In the genomic region with DNA sequence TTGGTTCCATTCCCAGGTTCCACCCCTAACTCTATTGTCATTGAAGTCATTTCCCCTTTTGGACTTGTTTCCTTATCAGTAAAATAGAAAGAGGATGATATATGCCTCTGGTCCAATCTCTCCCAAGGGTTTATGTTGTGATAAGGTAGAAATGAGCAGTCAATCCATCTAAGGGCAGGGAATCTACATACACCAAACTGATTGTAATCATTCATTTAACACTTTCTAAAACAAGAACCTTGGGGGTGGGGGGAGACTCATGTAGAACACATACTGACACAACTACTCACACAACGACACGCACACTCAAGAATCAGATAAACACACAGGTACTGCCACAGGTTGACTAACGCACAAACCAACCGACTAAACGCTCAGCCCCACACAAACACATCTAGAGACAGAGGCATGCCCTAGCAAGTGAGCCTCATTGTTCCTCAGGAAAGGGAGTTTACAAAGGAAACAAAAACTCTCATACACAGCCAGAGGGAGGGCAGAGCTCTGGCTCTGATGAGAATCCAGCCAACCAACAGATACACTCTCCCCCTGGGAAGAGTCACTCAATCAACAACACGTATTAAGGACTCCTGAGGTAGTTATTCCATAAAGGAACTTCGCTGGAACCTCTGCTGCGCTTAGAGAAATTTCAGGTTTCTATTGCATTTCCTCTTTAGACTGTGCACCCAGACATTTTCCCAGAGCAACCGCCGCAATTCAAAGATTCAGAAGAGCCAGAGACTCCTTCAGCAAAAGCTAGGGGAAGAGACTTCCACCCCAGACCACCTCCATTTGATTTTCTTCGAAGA, we compare ENCODE assay signal across 8 cellular contexts. TPM values are rescaled to one million over a fixed set of nuclear protein-coding genes. Genes with fewer than 3 reads are reported as not detected.
A peak's percentile ranks its signal among the peaks of the same experiment; 100 is the strongest.
DNase-seq lines count a peak whose midpoint lies in the region; ATAC-seq and TF ChIP-seq lines count a peak whose summit lies in the region.

No MANE protein-coding gene starts in this region.

- peaks cover 43% of the 10 kb centered on the region for H3K4me1 ChIP-seq in left ventricle myocardium inferior

- peak overlapping the region; percentile 87 for H3K4me3 Mint-ChIP-seq in activated CD8-positive, alpha-beta T cell treated with anti-CD3 and anti-CD28 coated beads for 36 hours

- CTCF ChIA-PET in activated CD8-positive, alpha-beta T cell treated with anti-CD3 and anti-CD28 coated beads for 36 hours (lab: Charles Lee): interaction anchor here (1.3 to 3.3 kb wide), 8 partner anchors 8 to 77 kb away, joined by 4 to 11 read pairs (median 8); a partner anchor contains a TSS
- CTCF ChIA-PET in GM10248 (lab: Yijun Ruan, JAX): interaction anchor here (0.9 to 1.9 kb wide), 8 partner anchors 11 to 293 kb away, joined by 3 to 11 read pairs (median 4); no protein-coding TSS in a partner anchor

- DNase-seq in DMS153 treated with DMSO at 0.1 percent for 48 hours (lab: John Stamatoyannopoulos, UW; ENCODE audit: unreplicated experiment): peak; percentile 82
- DNase-seq in HL-60 (ENCODE audit: low read depth in 1 of 2, low spot score in 1 of 2): peak in 1 of 2 experiments; percentile 18
- no peak for DNase-seq in activated CD8-positive, alpha-beta T cell treated with anti-CD3 and anti-CD28 coated beads for 36 hours
- no peak for DNase-seq in left ventricle myocardium inferior
- DNase-seq in skeletal muscle cell (ENCODE audit: low read depth): no peak
- no peak for DNase-seq in GM10248 (ENCODE audit: extremely low spot score)

- POLR2A ChIA-PET in activated CD8-positive, alpha-beta T cell treated with anti-CD3 and anti-CD28 coated beads for 36 hours (lab: Charles Lee): interaction anchor here (0.6 to 2.2 kb wide), 6 partner anchors 9 to 222 kb away, joined by 3 to 11 read pairs (median 3); a partner anchor contains a TSS
- POLR2A ChIA-PET in GM10248 (lab: Yijun Ruan, JAX): interaction anchor here (0.5 to 2.3 kb wide), 5 partner anchors 11 to 295 kb away, joined by 3 to 13 read pairs (median 4); a partner anchor contains a TSS

- H3K27ac ChIP-seq in HL-60 (replicated peaks): peak overlapping the region; percentile 72
- H3K27ac ChIP-seq in left ventricle myocardium inferior (replicated peaks): peak overlapping the region; percentile 88

- TF ChIP-seq CTCF in HL-60 (IDR thresholded peaks at IDR 0.05; ENCODE audit: insufficient read depth, low read length): no peak
- no peak for TF ChIP-seq CTCF in activated CD8-positive, alpha-beta T cell treated with anti-CD3 and anti-CD28 coated beads for 36 hours (IDR thresholded peaks at IDR 0.05)
- no peak for TF ChIP-seq CTCF in left ventricle myocardium inferior (IDR thresholded peaks at IDR 0.05; ENCODE audit: borderline replicate concordance)
- TF ChIP-seq CTCF in GM10248 (IDR thresholded peaks at IDR 0.05; ENCODE audit: control extremely low read depth, extremely low read depth, low read depth, missing control alignments): no peak

- intact Hi-C loops in activated CD8-positive, alpha-beta T cell treated with anti-CD3 and anti-CD28 coated beads for 36 hours (cut with micrococcal nuclease): no loop called here
- intact Hi-C loops in left ventricle myocardium inferior (cut with micrococcal nuclease): no loop called here

- H3K9me3 Mint-ChIP-seq in activated CD8-positive, alpha-beta T cell treated with anti-CD3 and anti-CD28 coated beads for 36 hours: no peaks in the 10 kb centered on the region

- no peaks in the 10 kb centered on the region for H3K27me3 Mint-ChIP-seq in activated CD8-positive, alpha-beta T cell treated with anti-CD3 and anti-CD28 coated beads for 36 hours

- H3K4me3 ChIP-seq in HL-60 (replicated peaks; ENCODE audit: insufficient read depth, low read length): peak overlapping the region; percentile 76
- peak overlapping the region; percentile 76 for H3K4me3 ChIP-seq in left ventricle myocardium inferior
- peak overlapping the region; percentile 49 for H3K4me3 ChIP-seq in skeletal muscle cell (ENCODE audit: low read depth, low read length)

- no peaks in the 10 kb centered on the region for H3K36me3 Mint-ChIP-seq in activated CD8-positive, alpha-beta T cell treated with anti-CD3 and anti-CD28 coated beads for 36 hours (ENCODE audit: low read depth)

- H3K27ac Mint-ChIP-seq in activated CD8-positive, alpha-beta T cell treated with anti-CD3 and anti-CD28 coated beads for 36 hours: no peak overlapping the region

- ATAC-seq in activated CD8-positive, alpha-beta T cell treated with anti-CD3 and anti-CD28 coated beads for 36 hours: no peak
- ATAC-seq in HG03442 (IDR thresholded peaks at IDR 0.05; ENCODE audit: unreplicated experiment) (no peak), HG03378 (IDR thresholded peaks at IDR 0.05; ENCODE audit: unreplicated experiment) (no peak)

- H3K36me3 ChIP-seq in left ventricle myocardium inferior: no peaks in the 10 kb centered on the region

- H3K9me3 ChIP-seq in left ventricle myocardium inferior (replicated peaks): no peaks in the 10 kb centered on the region

- H3K27me3 ChIP-seq in HL-60 (ENCODE audit: insufficient read depth, poor library complexity, severe bottlenecking) (no peaks in the 10 kb centered on the region), left ventricle myocardium inferior (ENCODE audit: low read depth) (peaks cover 4% of the 10 kb centered on the region)

- H3K4me1 Mint-ChIP-seq in activated CD8-positive, alpha-beta T cell treated with anti-CD3 and anti-CD28 coated beads for 36 hours (ENCODE audit: low read depth): peaks cover 39% of the 10 kb centered on the region

RNA-seq across cellular contexts. Expression of a gene that starts 1.0 kb away (rescaled TPM):
- total RNA-seq in activated CD8-positive, alpha-beta T cell treated with anti-CD3 and anti-CD28 coated beads for 36 hours: 10 to 100 TPM; 19.0 to 20.9 TPM
- total RNA-seq in left ventricle myocardium inferior: 8.3 TPM

RNA-seq across cellular contexts. Expression of a gene that starts 18.8 kb away (rescaled TPM):
- total RNA-seq in activated CD8-positive, alpha-beta T cell treated with anti-CD3 and anti-CD28 coated beads for 36 hours: 10 to 100 TPM; 70.8 to 78.7 TPM
- total RNA-seq in left ventricle myocardium inferior: 13.4 TPM

RNA-seq across cellular contexts. Expression of a gene that starts 25.8 kb away (rescaled TPM):
- 10 to 100 TPM; 50.0 to 52.1 TPM for total RNA-seq in activated CD8-positive, alpha-beta T cell treated with anti-CD3 and anti-CD28 coated beads for 36 hours
- total RNA-seq in left ventricle myocardium inferior: 31.7 TPM

RNA-seq across cellular contexts. Expression of a gene that starts 49.7 kb away (rescaled TPM):
- 100 to 1,000 TPM; 174 to 175 TPM for total RNA-seq in activated CD8-positive, alpha-beta T cell treated with anti-CD3 and anti-CD28 coated beads for 36 hours
- total RNA-seq in left ventricle myocardium inferior: 2.4 TPM
